8 cellular contexts compared by ENCODE assay signal in genomic region chr17:37701424-37702020, GRCh38. TPM values are rescaled to one million over a fixed set of nuclear protein-coding genes. Genes with fewer than 3 reads are reported as not detected.
DNase-seq lines count a peak whose midpoint lies in the region; ATAC-seq and TF ChIP-seq lines count a peak whose summit lies in the region.

No MANE protein-coding gene starts in this region.

- POLR2A ChIA-PET in WTC11 (lab: Charles Lee), result no interaction called here
- POLR2A ChIA-PET in naive thymus-derived CD8-positive, alpha-beta T cell (lab: Charles Lee), result no interaction called here

- H3K4me1 Mint-ChIP-seq in HFFc6 (ENCODE audit: low read depth), result peaks cover 67% of the 10 kb centered on the region
- H3K4me1 Mint-ChIP-seq in WTC11, result no peaks in the 10 kb centered on the region
- peaks cover 4 to 19% (median 9%) of the 10 kb centered on the region in 4 donors for H3K4me1 Mint-ChIP-seq in naive thymus-derived CD8-positive, alpha-beta T cell

- DNase-seq in AG10803 (ENCODE audit: low read depth) (no peak), HFFc6 (no peak), WTC11 (ENCODE audit: low spot score) (peak; percentile 64), ecto neural progenitor cell (ENCODE audit: low spot score) (peak; percentile 63), uterus (no peak), gastrocnemius medialis (no peak)
- peak in 7 of 10 donors; percentile 11 to 37 (median 22) for DNase-seq in naive thymus-derived CD8-positive, alpha-beta T cell

- TF ChIP-seq CTCF in AG10803 (conservative IDR thresholded peaks at IDR 0.05; ENCODE audit: low read length), result peak; percentile 58
- TF ChIP-seq CTCF in HFFc6 (IDR thresholded peaks at IDR 0.05), result peak; percentile 82
- peak; percentile 59 for TF ChIP-seq CTCF in WTC11 (IDR thresholded peaks at IDR 0.05)
- peak in 1 of 4 experiments; percentile 14 for TF ChIP-seq CTCF in uterus (IDR thresholded peaks at IDR 0.05)
- peak in 1 of 5 experiments; percentile 23 for TF ChIP-seq CTCF in gastrocnemius medialis (IDR thresholded peaks at IDR 0.05 in 4 of 5, conservative IDR thresholded peaks at IDR 0.05 in 1 of 5)

- H3K27me3 ChIP-seq in uterus (no peaks in the 10 kb centered on the region), gastrocnemius medialis (peaks cover 0 to 4% (median 0%) of the 10 kb centered on the region in 3 donors)

- H3K27ac ChIP-seq in uterus (no peak overlapping the region), gastrocnemius medialis (no peak overlapping the region)

- TF ChIP-seq POLR2A in uterus (IDR thresholded peaks at IDR 0.05) (no peak), gastrocnemius medialis (IDR thresholded peaks at IDR 0.05) (no peak)

- in situ Hi-C loops in gastrocnemius medialis (cut with MboI; ENCODE audit: low sequenced_read_pairs in 4 of 4), result no loop called here

- no peaks in the 10 kb centered on the region for H3K4me1 ChIP-seq in uterus
- no peaks in the 10 kb centered on the region for H3K4me1 ChIP-seq in gastrocnemius medialis

- H3K9me3 ChIP-seq in uterus, result no peaks in the 10 kb centered on the region
- H3K9me3 ChIP-seq in gastrocnemius medialis, result no peaks in the 10 kb centered on the region

- H3K4me3 ChIP-seq in AG10803 (ENCODE audit: low read length) (no peak overlapping the region), uterus (no peak overlapping the region), gastrocnemius medialis (no peak overlapping the region)

- CTCF ChIA-PET in WTC11 (lab: Charles Lee), result interaction anchor here (0.8 to 2.3 kb wide), 5 partner anchors 36 to 115 kb away, joined by 3 to 10 read pairs (median 3); no protein-coding TSS in a partner anchor

- ATAC-seq in WTC11, result peak; percentile 73
- ATAC-seq in naive thymus-derived CD8-positive, alpha-beta T cell, result peak in 1 of 2 donors; percentile 46
- ATAC-seq in HG03095 (IDR thresholded peaks at IDR 0.05; ENCODE audit: unreplicated experiment), result no peak
- no peak for ATAC-seq in gastrocnemius medialis

- no peaks in the 10 kb centered on the region for H3K9me3 Mint-ChIP-seq in HFFc6
- H3K9me3 Mint-ChIP-seq in WTC11, result 0 out of 2 replicates have a peak, but pooled peaks cover 3% of the 10 kb centered on the region
- no peaks in the 10 kb centered on the region for H3K9me3 Mint-ChIP-seq in naive thymus-derived CD8-positive, alpha-beta T cell

- no peak overlapping the region for H3K4me3 Mint-ChIP-seq in HFFc6
- no peak overlapping the region for H3K4me3 Mint-ChIP-seq in WTC11
- H3K4me3 Mint-ChIP-seq in naive thymus-derived CD8-positive, alpha-beta T cell, result peak overlapping the region in 6 of 10 donors; percentile 16 to 50 (median 32)

- H3K27ac Mint-ChIP-seq in HFFc6 (peak overlapping the region; percentile 13; the same call in 1 of the 2 replicates), WTC11 (no peak overlapping the region)
- H3K27ac Mint-ChIP-seq in naive thymus-derived CD8-positive, alpha-beta T cell, result peak overlapping the region in 2 of 10 donors; percentile 16 to 81

- H3K36me3 Mint-ChIP-seq in HFFc6 (ENCODE audit: low read depth) (no peaks in the 10 kb centered on the region), WTC11 (no peaks in the 10 kb centered on the region)
- no peaks in the 10 kb centered on the region for H3K36me3 Mint-ChIP-seq in naive thymus-derived CD8-positive, alpha-beta T cell

- intact Hi-C loops in uterus (cut with DNase I; ENCODE audit: low total_unique reads) (no loop called here), gastrocnemius medialis (cut with DNase I; ENCODE audit: low total_unique reads) (no loop called here)

- H3K27me3 Mint-ChIP-seq in HFFc6 (ENCODE audit: insufficient read depth) (peaks cover 10% of the 10 kb centered on the region), WTC11 (ENCODE audit: low read depth) (peaks cover 5% of the 10 kb centered on the region; the same call in 1 of the 2 replicates)
- peaks cover 7 to 30% (median 17%) of the 10 kb centered on the region in 5 donors for H3K27me3 Mint-ChIP-seq in naive thymus-derived CD8-positive, alpha-beta T cell

- H3K36me3 ChIP-seq in uterus (no peaks in the 10 kb centered on the region), gastrocnemius medialis (no peaks in the 10 kb centered on the region)

TF ChIP-seq in WTC11, 78 proteins besides CTCF, POLR2A, EP300 and RAD21:
- TF ChIP-seq ZNF512 (CRISPR knock-in tag; IDR thresholded peaks at IDR 0.05; ENCODE audit: borderline replicate concordance) (no peak), CDX4 (CRISPR knock-in tag; IDR thresholded peaks at IDR 0.05; ENCODE audit: borderline replicate concordance) (no peak), FOXP1 (CRISPR knock-in tag; IDR thresholded peaks at IDR 0.05; ENCODE audit: borderline replicate concordance) (no peak), ERG (CRISPR knock-in tag; IDR thresholded peaks at IDR 0.05) (no peak), SOX15 (CRISPR knock-in tag; IDR thresholded peaks at IDR 0.05) (no peak), TEAD1 (CRISPR knock-in tag; IDR thresholded peaks at IDR 0.05) (no peak), ZBTB43 (CRISPR knock-in tag; IDR thresholded peaks at IDR 0.05) (no peak), FOXP4 (CRISPR knock-in tag; IDR thresholded peaks at IDR 0.05) (no peak), ATF1 (CRISPR knock-in tag; IDR thresholded peaks at IDR 0.05) (no peak), PRRX2 (CRISPR knock-in tag; IDR thresholded peaks at IDR 0.05) (no peak), RORB (CRISPR knock-in tag; IDR thresholded peaks at IDR 0.05) (no peak), ZNF138 (CRISPR knock-in tag; conservative IDR thresholded peaks at IDR 0.05) (no peak)

RNA-seq across cellular contexts. Expression of gene HNF1B, which starts 43.3 kb away (rescaled TPM):
- not detected for total RNA-seq in HFFc6 (2021; fragmentation: NEBNext Ultra II Directional; extraction: Animal tissue kit (Norgen Biotek cat#: 25700))
- total RNA-seq in WTC11 (2021) (0.14 to 0.26 TPM (median 0.23 TPM) in 3 replicates), uterus (1 to 10 TPM in 1 of 4 donors, under 1 TPM in 1, not detected in 2; 0.29 to 1.5 TPM), gastrocnemius medialis (not detected)
- total RNA-seq in naive thymus-derived CD8-positive, alpha-beta T cell, result not detected
- polyA plus RNA-seq in naive thymus-derived CD8-positive, alpha-beta T cell, result not detected

RNA-seq across cellular contexts. Expression of gene DDX52, which starts 58.3 kb away (rescaled TPM):
- 10 to 100 TPM; 22.4 to 29.8 (median 26.8) TPM for total RNA-seq in HFFc6 (2021; fragmentation: NEBNext Ultra II Directional; extraction: Animal tissue kit (Norgen Biotek cat#: 25700))
- total RNA-seq in WTC11 (2021) (29.8 to 31.9 TPM (median 30.6 TPM) in 3 replicates), uterus (10 to 100 TPM; 15.9 to 36.6 (median 24.9) TPM), gastrocnemius medialis (10 to 100 TPM; 13.1 to 16.9 (median 14.7) TPM)
- total RNA-seq in naive thymus-derived CD8-positive, alpha-beta T cell, result 10 to 100 TPM; 30.3 to 33.6 TPM
- 10 to 100 TPM; 12.6 to 13.1 (median 12.7) TPM for polyA plus RNA-seq in naive thymus-derived CD8-positive, alpha-beta T cell

Comparison
In these comparisons a context has a peak if more than half of its experiments do, and no peak if none do; other contexts are left out.
1. DNase-seq: peak in WTC11 (single experiment), ecto neural progenitor cell (single experiment) and naive thymus-derived CD8-positive, alpha-beta T cell (7 of 10); none in AG10803 (single experiment), HFFc6 (single experiment), uterus (0 of 2) and gastrocnemius medialis (0 of 2).
2. H3K4me3 Mint-ChIP-seq: peak in naive thymus-derived CD8-positive, alpha-beta T cell (6 of 10); none in HFFc6 (single experiment) and WTC11 (single experiment).